In genomic region chr2:201574754-201575153, GRCh38 we compare ENCODE assay signal across 32 cellular contexts.
DNase-seq lines count a peak whose midpoint lies in the region; ATAC-seq and TF ChIP-seq lines count a peak whose summit lies in the region.
"Had no signal": no experiment of that assay in that cellular context is flagged by ENCODE, and none has a peak within 500 bp of the region (broad histone marks: within the 10 kb centered on the region; RNA-seq: fewer than 3 reads in every experiment).

No MANE protein-coding gene starts in this region.

- CTCF ChIA-PET in T-cell (lab: Charles Lee), result no interaction called here

- intact Hi-C loops in dorsolateral prefrontal cortex (cut with DNase I), result no loop called here

- TF ChIP-seq POLR2A in NB4 (IDR thresholded peaks at IDR 0.05; ENCODE audit: extremely low read depth, insufficient read length), result no peak

- ATAC-seq in stimulated activated memory B cell treated with anti-CD40 and anti-IgM and Interleukin-4, amounts not matched to agents 10 μg/mL and 1 μg/mL and 100 μg/mL, for 72 hours, result no peak
- no peak for ATAC-seq in T-cell (replicated peaks in 1 of 4)
- ATAC-seq: activated CD8-positive, alpha-beta T cell treated with anti-CD3 and anti-CD28 coated beads for 36 hours; body of pancreas; pancreas; T-helper 17 cell had no signal

- TF ChIP-seq CTCF in NB4 (IDR thresholded peaks at IDR 0.05; ENCODE audit: low read depth, low read length) (no peak), dorsolateral prefrontal cortex (IDR thresholded peaks at IDR 0.05 in 54 of 56, conservative IDR thresholded peaks at IDR 0.05 in 2 of 56; ENCODE audit: low read depth in 1 of 56, partially characterized antibody in 56 of 56) (no peak)

- no peaks in the 10 kb centered on the region for H3K27me3 Mint-ChIP-seq in stimulated activated memory B cell treated with anti-CD40 and anti-IgM and Interleukin-4, amounts not matched to agents 10 μg/mL and 1 μg/mL and 100 μg/mL, for 72 hours
- peaks cover 0 to 1% of the 10 kb centered on the region in 2 donors for H3K27me3 Mint-ChIP-seq in T-cell
- H3K27me3 Mint-ChIP-seq: activated CD8-positive, alpha-beta T cell treated with anti-CD3 and anti-CD28 coated beads for 36 hours; CD4-positive, alpha-beta T cell; dendritic cell treated with granulocyte-macrophage colony-stimulating factor and Interleukin-4, amounts not matched to agents 40 ng/mL and 50 ng/mL, for 4 days had no signal

- DNase-seq in NCI-H1105 treated with DMSO at 0.1 percent for 48 hours (lab: John Stamatoyannopoulos, UW) (peak; percentile 5), NCI-H1105 (lab: John Stamatoyannopoulos, UW) (no peak), NB4 (ENCODE audit: low read depth) (peak; percentile 43), SIG-M5 (lab: John Stamatoyannopoulos, UW) (peak; percentile 25), NCI-H526 (lab: John Stamatoyannopoulos, UW) (no peak), dorsolateral prefrontal cortex (no peak), T-cell (no peak)
- DNase-seq: activated CD8-positive, alpha-beta memory T cell treated with anti-CD3 and anti-CD28 coated beads, Interleukin-2, amount 50 U/mL, for 48 hours; activated CD8-positive, alpha-beta T cell treated with anti-CD3 and anti-CD28 coated beads for 36 hours; activated naive CD4-positive, alpha-beta T cell treated with anti-CD3 and anti-CD28 coated beads for 36 hours; adrenal gland; body of pancreas; CD4-positive, alpha-beta T cell; DND-41; endodermal cell; GF-D8; MM.1S; NCI-H510A; pancreas; stimulated activated naive CD4-positive, alpha-beta T cell; T-helper 17 cell; upper lobe of left lung had no signal

- H3K4me3 Mint-ChIP-seq in stimulated activated memory B cell treated with anti-CD40 and anti-IgM and Interleukin-4, amounts not matched to agents 10 μg/mL and 1 μg/mL and 100 μg/mL, for 72 hours, result no peak overlapping the region
- H3K4me3 Mint-ChIP-seq in T-cell, result no peak overlapping the region
- H3K4me3 Mint-ChIP-seq: activated CD8-positive, alpha-beta T cell treated with anti-CD3 and anti-CD28 coated beads for 36 hours; activated naive CD4-positive, alpha-beta T cell treated with anti-CD3 and anti-CD28 coated beads for 36 hours; activated T-helper 1 cell treated with anti-CD3 and anti-CD28 coated beads, Interleukin-12 subunit alpha, Interleukin-12 subunit beta, Interleukin-2, Interleukin-4 antibody, amounts not matched to agents 30 ng/mL and 10 ng/mL and 1 ng/mL, durations not matched to agents 14 hours and 24 hours and 36 hours; CD4-positive, alpha-beta T cell; central memory CD8-positive, alpha-beta T cell; dendritic cell treated with granulocyte-macrophage colony-stimulating factor and Interleukin-4, amounts not matched to agents 40 ng/mL and 50 ng/mL, for 4 days; endodermal cell; neural crest cell; T-helper 17 cell had no signal

- no peaks in the 10 kb centered on the region for H3K9me3 Mint-ChIP-seq in stimulated activated memory B cell treated with anti-CD40 and anti-IgM and Interleukin-4, amounts not matched to agents 10 μg/mL and 1 μg/mL and 100 μg/mL, for 72 hours
- H3K9me3 Mint-ChIP-seq in T-cell, result no peaks in the 10 kb centered on the region
- H3K9me3 Mint-ChIP-seq: activated CD8-positive, alpha-beta T cell treated with anti-CD3 and anti-CD28 coated beads for 36 hours; activated naive CD4-positive, alpha-beta T cell treated with anti-CD3 and anti-CD28 coated beads for 36 hours; activated T-helper 1 cell treated with anti-CD3 and anti-CD28 coated beads, Interleukin-12 subunit alpha, Interleukin-12 subunit beta, Interleukin-2, Interleukin-4 antibody, amounts not matched to agents 30 ng/mL and 10 ng/mL and 1 ng/mL, durations not matched to agents 14 hours and 24 hours and 36 hours; CD4-positive, alpha-beta T cell; central memory CD8-positive, alpha-beta T cell; dendritic cell treated with granulocyte-macrophage colony-stimulating factor and Interleukin-4, amounts not matched to agents 40 ng/mL and 50 ng/mL, for 4 days; endodermal cell; neural crest cell had no signal

- POLR2A ChIA-PET in T-cell (lab: Charles Lee), result no interaction called here

- H3K36me3 Mint-ChIP-seq in stimulated activated memory B cell treated with anti-CD40 and anti-IgM and Interleukin-4, amounts not matched to agents 10 μg/mL and 1 μg/mL and 100 μg/mL, for 72 hours, result no peaks in the 10 kb centered on the region
- no peaks in the 10 kb centered on the region for H3K36me3 Mint-ChIP-seq in T-cell

- H3K4me3 ChIP-seq in NB4 (ENCODE audit: low read depth, low read length) (no peak overlapping the region), dorsolateral prefrontal cortex (no peak overlapping the region)
- H3K4me3 ChIP-seq: adrenal gland, body of pancreas, pancreas, SJSA1, skin epidermis, suprapubic skin, upper lobe of left lung had no signal

- no peak overlapping the region for H3K27ac ChIP-seq in dorsolateral prefrontal cortex
- H3K27ac ChIP-seq: 22Rv1, adrenal gland, body of pancreas, KMS-11, pancreas, SJSA1, skin epidermis, suprapubic skin, upper lobe of left lung had no signal

- peaks cover 27% of the 10 kb centered on the region for H3K4me1 Mint-ChIP-seq in stimulated activated memory B cell treated with anti-CD40 and anti-IgM and Interleukin-4, amounts not matched to agents 10 μg/mL and 1 μg/mL and 100 μg/mL, for 72 hours
- H3K4me1 Mint-ChIP-seq in T-cell, result peaks cover 0 to 4% (median 0%) of the 10 kb centered on the region in 3 donors
- H3K4me1 Mint-ChIP-seq: central memory CD8-positive, alpha-beta T cell; endodermal cell; neural crest cell had no signal

- H3K27ac Mint-ChIP-seq in stimulated activated memory B cell treated with anti-CD40 and anti-IgM and Interleukin-4, amounts not matched to agents 10 μg/mL and 1 μg/mL and 100 μg/mL, for 72 hours, result peak overlapping the region; percentile 67
- no peak overlapping the region for H3K27ac Mint-ChIP-seq in T-cell
- H3K27ac Mint-ChIP-seq: activated CD8-positive, alpha-beta T cell treated with anti-CD3 and anti-CD28 coated beads for 36 hours; activated naive CD4-positive, alpha-beta T cell treated with anti-CD3 and anti-CD28 coated beads for 36 hours; activated T-helper 1 cell treated with anti-CD3 and anti-CD28 coated beads, Interleukin-12 subunit alpha, Interleukin-12 subunit beta, Interleukin-2, Interleukin-4 antibody, amounts not matched to agents 30 ng/mL and 10 ng/mL and 1 ng/mL, durations not matched to agents 14 hours and 24 hours and 36 hours; CD4-positive, alpha-beta T cell; dendritic cell treated with granulocyte-macrophage colony-stimulating factor and Interleukin-4, amounts not matched to agents 40 ng/mL and 50 ng/mL, for 4 days; endodermal cell; T-helper 17 cell had no signal

- H3K27me3 ChIP-seq in dorsolateral prefrontal cortex, result no peaks in the 10 kb centered on the region
- H3K27me3 ChIP-seq: adrenal gland, body of pancreas, pancreas, SJSA1, suprapubic skin, upper lobe of left lung had no signal

Comparison
In these comparisons a context has a peak if more than half of its experiments do, and no peak if none do; other contexts are left out.
1. DNase-seq: peak in NCI-H1105 treated with DMSO at 0.1 percent for 48 hours (single experiment), NB4 (single experiment) and SIG-M5 (single experiment); none in NCI-H1105 (single experiment), NCI-H526 (0 of 2), dorsolateral prefrontal cortex (0 of 10) and T-cell (0 of 34).